1 cellular context compared by ENCODE assay signal in the genomic region with DNA sequence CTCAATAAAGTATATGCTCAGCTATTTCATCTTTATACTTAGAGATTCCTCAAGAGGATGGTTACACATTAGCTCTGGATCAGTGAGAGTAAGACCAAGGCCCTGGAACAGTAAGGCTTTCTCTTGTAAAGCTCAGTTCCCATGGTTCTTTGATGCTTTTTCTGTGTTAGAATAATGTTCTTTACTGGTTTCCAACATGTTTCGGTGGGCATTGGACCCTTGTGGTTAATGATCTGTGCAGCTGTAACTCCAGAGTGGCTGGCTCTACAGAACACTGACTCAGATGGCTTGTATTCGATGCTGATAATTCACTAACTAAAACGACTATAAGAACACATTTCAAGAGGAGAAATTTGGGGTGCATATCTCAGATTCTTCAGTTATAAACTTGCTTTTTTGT.
TF ChIP-seq lines count a peak whose summit lies in the region.

No MANE protein-coding gene starts in this region.

TF ChIP-seq in HCT116, 20 proteins besides CTCF, POLR2A, EP300 and RAD21 (continued from another document):
- TF ChIP-seq, protein P1, sequence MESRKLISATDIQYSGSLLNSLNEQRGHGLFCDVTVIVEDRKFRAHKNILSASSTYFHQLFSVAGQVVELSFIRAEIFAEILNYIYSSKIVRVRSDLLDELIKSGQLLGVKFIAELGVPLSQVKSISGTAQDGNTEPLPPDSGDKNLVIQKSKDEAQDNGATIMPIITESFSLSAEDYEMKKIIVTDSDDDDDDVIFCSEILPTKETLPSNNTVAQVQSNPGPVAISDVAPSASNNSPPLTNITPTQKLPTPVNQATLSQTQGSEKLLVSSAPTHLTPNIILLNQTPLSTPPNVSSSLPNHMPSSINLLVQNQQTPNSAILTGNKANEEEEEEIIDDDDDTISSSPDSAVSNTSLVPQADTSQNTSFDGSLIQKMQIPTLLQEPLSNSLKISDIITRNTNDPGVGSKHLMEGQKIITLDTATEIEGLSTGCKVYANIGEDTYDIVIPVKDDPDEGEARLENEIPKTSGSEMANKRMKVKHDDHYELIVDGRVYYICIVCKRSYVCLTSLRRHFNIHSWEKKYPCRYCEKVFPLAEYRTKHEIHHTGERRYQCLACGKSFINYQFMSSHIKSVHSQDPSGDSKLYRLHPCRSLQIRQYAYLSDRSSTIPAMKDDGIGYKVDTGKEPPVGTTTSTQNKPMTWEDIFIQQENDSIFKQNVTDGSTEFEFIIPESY (IDR thresholded peaks at IDR 0.05; ENCODE audit: extremely low read depth, insufficient replicate concordance, low read length), result no peak
